Comparison of ENCODE assay signal across 8 cellular contexts in the genomic region with DNA sequence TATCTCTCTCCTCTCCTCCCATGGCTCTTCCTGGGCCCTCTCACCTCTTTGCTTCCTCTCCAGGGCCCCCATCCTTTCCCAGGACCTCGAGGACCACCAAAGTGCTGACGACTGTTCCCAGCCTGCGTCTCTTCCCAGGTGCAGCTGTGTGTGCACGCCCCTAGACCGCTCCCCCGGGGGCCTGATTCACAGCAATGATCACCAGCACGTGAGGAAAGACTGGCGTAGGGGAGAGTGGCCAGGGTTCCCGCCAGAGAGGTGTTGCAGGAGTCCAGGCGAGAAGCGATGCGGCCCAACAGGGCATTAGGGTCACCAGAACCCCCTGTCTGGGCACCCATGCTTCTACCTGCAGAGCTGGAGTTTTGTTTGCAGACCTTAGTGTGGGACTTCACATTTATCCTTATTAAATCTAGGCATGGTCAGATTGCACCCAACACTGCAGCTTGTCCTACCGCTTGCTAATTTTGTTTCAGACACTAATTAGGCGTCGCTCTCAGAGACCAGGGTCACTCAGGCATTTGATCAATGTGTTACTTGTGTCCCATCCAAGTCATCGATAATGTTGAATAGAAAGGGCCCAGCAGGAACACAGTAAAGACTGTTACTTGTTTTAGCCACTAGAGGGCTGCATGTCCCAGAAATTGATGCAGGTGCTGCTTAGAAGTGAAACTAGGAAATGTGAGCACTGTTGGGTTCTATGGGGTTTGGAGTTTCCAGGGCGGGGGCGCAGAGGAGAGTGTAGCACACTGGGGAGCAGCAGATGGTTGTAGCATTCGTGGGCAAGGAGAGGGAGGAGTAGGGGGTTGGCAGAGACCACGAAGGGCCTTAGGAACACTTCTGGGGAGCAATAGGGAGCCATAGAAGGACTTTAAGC. TPM values are rescaled to one million over a fixed set of nuclear protein-coding genes. Genes with fewer than 3 reads are reported as not detected.
A peak's percentile ranks its signal among the peaks of the same experiment; 100 is the strongest.
DNase-seq lines count a peak whose midpoint lies in the region; ATAC-seq and TF ChIP-seq lines count a peak whose summit lies in the region.

No MANE protein-coding gene starts in this region.

- peak; percentile 90 for TF ChIP-seq CTCF in AG04450 (IDR thresholded peaks at IDR 0.05; ENCODE audit: low read depth, low read length)
- TF ChIP-seq CTCF in choroid plexus epithelial cell (conservative IDR thresholded peaks at IDR 0.05; ENCODE audit: low read depth, low read length) = peak; percentile 84
- TF ChIP-seq CTCF in liver (IDR thresholded peaks at IDR 0.05; ENCODE audit: low read depth, low read length, missing input control) = peak; percentile 89

- WGBS in liver = 40% methylated on average over 20 of the region's 20 CpGs

- TF ChIP-seq RAD21 in liver (IDR thresholded peaks at IDR 0.05) = peak; percentile 99

- H3K4me1 ChIP-seq in liver (ENCODE audit: control insufficient read depth in 4 of 4, insufficient read depth in 4 of 4, low read length in 3 of 4) = peaks cover 0 to 14% (median 5%) of the 10 kb centered on the region in 4 donors

- CTCF ChIA-PET in AG04450 (lab: Charles Lee) = interaction anchor here (0.6 to 3.2 kb wide), 15 partner anchors 9 to 306 kb away, joined by 3 to 34 read pairs (median 4); no protein-coding TSS in a partner anchor

- H3K36me3 ChIP-seq in liver (ENCODE audit: control insufficient read depth in 4 of 4, insufficient read depth in 3 of 4, low read depth in 1 of 4, low read length in 3 of 4) = no peaks in the 10 kb centered on the region

- POLR2A ChIA-PET in AG04450 (lab: Yijun Ruan, JAX) = no interaction called here

- ATAC-seq in GM18511 (IDR thresholded peaks at IDR 0.05; ENCODE audit: unreplicated experiment) = peak; percentile 92
- ATAC-seq in HG03045 (IDR thresholded peaks at IDR 0.05; ENCODE audit: unreplicated experiment) = peak; percentile 89

- no peaks in the 10 kb centered on the region for H3K27me3 ChIP-seq in AG04450 (ENCODE audit: control insufficient read depth, insufficient read depth, low read length)
- H3K27me3 ChIP-seq in liver (ENCODE audit: control insufficient read depth in 4 of 4, insufficient read depth in 4 of 4, low read length in 3 of 4) = no peaks in the 10 kb centered on the region

- DNase-seq in AG04450 (ENCODE audit: low read depth, low spot score) (peak; percentile 48), NCI-H2227 treated with DMSO at 0.1 percent for 48 hours (lab: John Stamatoyannopoulos, UW) (peak; percentile 34), choroid plexus epithelial cell (ENCODE audit: low read depth) (peak; percentile 85)
- peak; percentile 47 for DNase-seq in activated CD4-positive, alpha-beta T cell treated with anti-CD3 and anti-CD28 coated beads for 1 hour
- peak; percentile 41 to 56 (median 49) for DNase-seq in stimulated activated CD4-positive, alpha-beta T cell treated with anti-CD3 and anti-CD28 coated beads, TNF-alpha, amount 100 ng/mL, for 4 hours (ENCODE audit: low read depth in 3 of 3)

- peak overlapping the region; percentile 15 to 52 for H3K9ac ChIP-seq in liver (ENCODE audit: low read depth in 1 of 2, low read length in 2 of 2)

- H3K27ac ChIP-seq in AG04450 (ENCODE audit: low read depth, low read length) (no peak overlapping the region), liver (ENCODE audit: low read depth in 1 of 2, low read length in 2 of 2) (no peak overlapping the region)

- H3K4me3 ChIP-seq in AG04450 (ENCODE audit: low read depth, low read length) (no peak overlapping the region), choroid plexus epithelial cell (ENCODE audit: low read depth, low read length) (peak overlapping the region; percentile 50), liver (ENCODE audit: low read depth in 1 of 3, low read length in 3 of 3) (peak overlapping the region in 2 of 3 donors; percentile 35 to 37)

- H3K9me3 ChIP-seq in AG04450 (ENCODE audit: control insufficient read depth, insufficient read depth, low read length) (no peaks in the 10 kb centered on the region; the same call in 1 of the 2 replicates), liver (ENCODE audit: control insufficient read depth in 4 of 4, low read length in 3 of 4) (no peaks in the 10 kb centered on the region)

TF ChIP-seq in liver, 16 proteins besides CTCF, POLR2A, EP300 and RAD21:
- peak in 1 of 2 donors; percentile 14 for TF ChIP-seq HNF4A (conservative IDR thresholded peaks at IDR 0.05)
- TF ChIP-seq SP1 (IDR thresholded peaks at IDR 0.05) = no peak
- no peak for TF ChIP-seq JUND (IDR thresholded peaks at IDR 0.05)
- no peak for TF ChIP-seq RXRA (IDR thresholded peaks at IDR 0.05)
- TF ChIP-seq TAF1 (conservative IDR thresholded peaks at IDR 0.05) = no peak
- TF ChIP-seq NR2F2 (IDR thresholded peaks at IDR 0.05) = no peak
- TF ChIP-seq HNF4G (IDR thresholded peaks at IDR 0.05) = no peak
- TF ChIP-seq, protein P1, sequence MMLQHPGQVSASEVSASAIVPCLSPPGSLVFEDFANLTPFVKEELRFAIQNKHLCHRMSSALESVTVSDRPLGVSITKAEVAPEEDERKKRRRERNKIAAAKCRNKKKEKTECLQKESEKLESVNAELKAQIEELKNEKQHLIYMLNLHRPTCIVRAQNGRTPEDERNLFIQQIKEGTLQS (IDR thresholded peaks at IDR 0.05) = no peak
- TF ChIP-seq, protein P2, sequence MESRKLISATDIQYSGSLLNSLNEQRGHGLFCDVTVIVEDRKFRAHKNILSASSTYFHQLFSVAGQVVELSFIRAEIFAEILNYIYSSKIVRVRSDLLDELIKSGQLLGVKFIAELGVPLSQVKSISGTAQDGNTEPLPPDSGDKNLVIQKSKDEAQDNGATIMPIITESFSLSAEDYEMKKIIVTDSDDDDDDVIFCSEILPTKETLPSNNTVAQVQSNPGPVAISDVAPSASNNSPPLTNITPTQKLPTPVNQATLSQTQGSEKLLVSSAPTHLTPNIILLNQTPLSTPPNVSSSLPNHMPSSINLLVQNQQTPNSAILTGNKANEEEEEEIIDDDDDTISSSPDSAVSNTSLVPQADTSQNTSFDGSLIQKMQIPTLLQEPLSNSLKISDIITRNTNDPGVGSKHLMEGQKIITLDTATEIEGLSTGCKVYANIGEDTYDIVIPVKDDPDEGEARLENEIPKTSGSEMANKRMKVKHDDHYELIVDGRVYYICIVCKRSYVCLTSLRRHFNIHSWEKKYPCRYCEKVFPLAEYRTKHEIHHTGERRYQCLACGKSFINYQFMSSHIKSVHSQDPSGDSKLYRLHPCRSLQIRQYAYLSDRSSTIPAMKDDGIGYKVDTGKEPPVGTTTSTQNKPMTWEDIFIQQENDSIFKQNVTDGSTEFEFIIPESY (IDR thresholded peaks at IDR 0.05) = no peak
- peak; percentile 39 for TF ChIP-seq YY1 (IDR thresholded peaks at IDR 0.05)
- TF ChIP-seq, protein P3, sequence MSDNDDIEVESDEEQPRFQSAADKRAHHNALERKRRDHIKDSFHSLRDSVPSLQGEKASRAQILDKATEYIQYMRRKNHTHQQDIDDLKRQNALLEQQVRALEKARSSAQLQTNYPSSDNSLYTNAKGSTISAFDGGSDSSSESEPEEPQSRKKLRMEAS (IDR thresholded peaks at IDR 0.05) = no peak
- no peak for TF ChIP-seq GABPA (IDR thresholded peaks at IDR 0.05 in 1 of 2, conservative IDR thresholded peaks at IDR 0.05 in 1 of 2)
- no peak for TF ChIP-seq FOXA2 (IDR thresholded peaks at IDR 0.05)

RNA-seq across cellular contexts. Expression of a gene that starts 53.2 kb away (rescaled TPM):
- polyA plus RNA-seq in AG04450 (2011; rRNA removed) = 3.2 and 6.4 TPM in 2 replicates
- 1.4 and 2.0 TPM in 2 replicates for polyA minus RNA-seq in AG04450 (2011; rRNA and poly(A)+ RNA removed)
- 1 to 10 TPM; 3.2 to 5.9 TPM for total RNA-seq in liver
- polyA plus RNA-seq in liver = 1 to 10 TPM; 3.0 to 6.1 TPM

Comparison
In these comparisons a context has a peak if more than half of its experiments do, and no peak if none do; other contexts are left out.
1. DNase-seq: peak in every context shown above with its lines; median percentile 85 in choroid plexus epithelial cell; 49 in stimulated activated CD4-positive, alpha-beta T cell treated with anti-CD3 and anti-CD28 coated beads, TNF-alpha, amount 100 ng/mL, for 4 hours; 48 in AG04450; 47 in activated CD4-positive, alpha-beta T cell treated with anti-CD3 and anti-CD28 coated beads for 1 hour; 34 in NCI-H2227 treated with DMSO at 0.1 percent for 48 hours.